Comparison of ENCODE assay signal across 2 cellular contexts in genomic region chr3:142213298-142213697, GRCh38.
A peak's percentile ranks its signal among the peaks of the same experiment; 100 is the strongest.
TF ChIP-seq lines count a peak whose summit lies in the region.

No MANE protein-coding gene starts in this region.

TF ChIP-seq in liver, 16 proteins besides CTCF, POLR2A, EP300 and RAD21:
- no peak for TF ChIP-seq TAF1 (conservative IDR thresholded peaks at IDR 0.05)
- TF ChIP-seq YY1 (IDR thresholded peaks at IDR 0.05), result peak; percentile 51
- no peak for TF ChIP-seq HNF4G (IDR thresholded peaks at IDR 0.05)
- peak; percentile 50 to 65 for TF ChIP-seq RXRA (IDR thresholded peaks at IDR 0.05)
- TF ChIP-seq FOXA2 (IDR thresholded peaks at IDR 0.05), result no peak
- no peak for TF ChIP-seq EGR1 (IDR thresholded peaks at IDR 0.05; ENCODE audit: low read depth in 2 of 2)
- peak; percentile 47 for TF ChIP-seq ZBTB33 (IDR thresholded peaks at IDR 0.05)
- TF ChIP-seq FOXA1 (IDR thresholded peaks at IDR 0.05), result no peak
- peak; percentile 49 to 67 for TF ChIP-seq HNF4A (conservative IDR thresholded peaks at IDR 0.05)
- peak in 1 of 2 donors; percentile 48 for TF ChIP-seq JUND (IDR thresholded peaks at IDR 0.05)
- TF ChIP-seq NR2F2 (IDR thresholded peaks at IDR 0.05), result no peak
- no peak for TF ChIP-seq MAX (IDR thresholded peaks at IDR 0.05)
- TF ChIP-seq SP1 (IDR thresholded peaks at IDR 0.05), result peak; percentile 60
- TF ChIP-seq ATF3 (IDR thresholded peaks at IDR 0.05), result no peak
- TF ChIP-seq GABPA (IDR thresholded peaks at IDR 0.05 in 1 of 2, conservative IDR thresholded peaks at IDR 0.05 in 1 of 2), result no peak
- TF ChIP-seq REST (IDR thresholded peaks at IDR 0.05), result peak; percentile 42

TF ChIP-seq in HepG2, 621 proteins besides CTCF, POLR2A, EP300 and RAD21:
- TF ChIP-seq GLMP (CRISPR knock-in tag; IDR thresholded peaks at IDR 0.05; ENCODE audit: borderline replicate concordance), result no peak
- TF ChIP-seq CEBPG (CRISPR knock-in tag; IDR thresholded peaks at IDR 0.05), result no peak
- TF ChIP-seq ZNF205 (CRISPR knock-in tag; IDR thresholded peaks at IDR 0.05), result no peak
- TF ChIP-seq THRA (CRISPR knock-in tag; IDR thresholded peaks at IDR 0.05; ENCODE audit: borderline replicate concordance), result no peak
- TF ChIP-seq GPBP1L1 (CRISPR knock-in tag; IDR thresholded peaks at IDR 0.05), result no peak
- TF ChIP-seq ZNF451 (CRISPR knock-in tag; IDR thresholded peaks at IDR 0.05), result no peak
- TF ChIP-seq ZNF274 (CRISPR knock-in tag; IDR thresholded peaks at IDR 0.05), result no peak
- no peak for TF ChIP-seq RBM39 (IDR thresholded peaks at IDR 0.05; ENCODE audit: low read depth, low read length, poor library complexity, severe bottlenecking)
- no peak for TF ChIP-seq ZNF101 (CRISPR knock-in tag; IDR thresholded peaks at IDR 0.05; ENCODE audit: borderline replicate concordance, low read depth)
- TF ChIP-seq THYN1 (CRISPR knock-in tag; IDR thresholded peaks at IDR 0.05; ENCODE audit: borderline replicate concordance, low read depth), result no peak
- no peak for TF ChIP-seq MEIS2 (CRISPR knock-in tag; IDR thresholded peaks at IDR 0.05)
- TF ChIP-seq ZBTB26 (CRISPR knock-in tag; IDR thresholded peaks at IDR 0.05; ENCODE audit: borderline replicate concordance), result no peak
- TF ChIP-seq ZNF552 (CRISPR knock-in tag; IDR thresholded peaks at IDR 0.05; ENCODE audit: borderline replicate concordance), result no peak
- no peak for TF ChIP-seq SATB2 (CRISPR knock-in tag; IDR thresholded peaks at IDR 0.05)
- TF ChIP-seq NFE2L2 (IDR thresholded peaks at IDR 0.05; ENCODE audit: low read length), result no peak
- no peak for TF ChIP-seq ZFP36L1 (CRISPR knock-in tag; IDR thresholded peaks at IDR 0.05)
